ENCODE assay signal across 10 cellular contexts in the genomic region with DNA sequence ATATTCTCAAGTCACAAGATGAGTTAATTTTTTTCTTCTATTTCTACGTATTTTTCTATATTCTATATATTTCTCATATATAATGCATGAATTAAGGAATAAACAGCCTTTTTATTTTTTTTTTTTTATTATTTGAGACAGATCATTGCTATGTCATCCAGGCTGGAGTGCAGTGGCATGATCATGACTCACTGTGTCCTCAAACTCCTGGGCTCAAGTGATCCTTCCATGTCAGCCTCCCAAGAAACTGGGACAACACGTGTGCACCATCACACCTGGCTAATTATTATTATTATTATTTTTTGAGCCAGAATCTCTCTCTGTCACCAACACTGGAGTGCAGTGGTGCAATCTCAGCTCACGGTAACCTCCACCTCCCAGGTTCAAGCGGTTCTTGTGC. TPM values are rescaled to one million over a fixed set of nuclear protein-coding genes. Genes with fewer than 3 reads are reported as not detected.
A peak's percentile ranks its signal among the peaks of the same experiment; 100 is the strongest.
DNase-seq lines count a peak whose midpoint lies in the region; ATAC-seq and TF ChIP-seq lines count a peak whose summit lies in the region.
"Had no signal": no experiment of that assay in that cellular context is flagged by ENCODE, and none has a peak within 500 bp of the region (broad histone marks: within the 10 kb centered on the region; RNA-seq: fewer than 3 reads in every experiment).

No MANE protein-coding gene starts in this region.

- no peak overlapping the region for H3K9ac ChIP-seq in Karpas-422 (ENCODE audit: low read length)

- H3K9me3 Mint-ChIP-seq in MCF 10A (ENCODE audit: unreplicated experiment): no peaks in the 10 kb centered on the region
- peaks cover 0 to 3% of the 10 kb centered on the region in 2 donors for H3K9me3 Mint-ChIP-seq in natural killer cell

- no peak overlapping the region for H2AFZ ChIP-seq in Karpas-422 (ENCODE audit: low read length)

- DNase-seq in Daoy (ENCODE audit: low read depth) (peak; percentile 36), Karpas-422 (no peak), MCF 10A (ENCODE audit: unreplicated experiment) (no peak), natural killer cell (no peak), SIG-M5 treated with dmso at 0.1 percent for 504 hours (lab: John Stamatoyannopoulos, UW; ENCODE audit: unreplicated experiment) (no peak), NCI-H146 treated with DMSO at 0.1 percent for 48 hours (lab: John Stamatoyannopoulos, UW; ENCODE audit: unreplicated experiment) (no peak)
- DNase-seq: hippocampal formation, occipital lobe had no signal

- POLR2A ChIA-PET in MCF 10A (lab: Yijun Ruan, JAX): interaction anchor here (1.2 kb wide), 1 partner anchor 21 kb away, joined by 3 read pairs; no protein-coding TSS in a partner anchor

- H3K9me2 ChIP-seq in Karpas-422 (replicated peaks; ENCODE audit: insufficient read depth, low read length): no peaks in the 10 kb centered on the region

- H3K4me1 Mint-ChIP-seq in MCF 10A (ENCODE audit: insufficient read depth, unreplicated experiment): peaks cover 6% of the 10 kb centered on the region
- H3K4me1 Mint-ChIP-seq in natural killer cell: peaks cover 16 to 19% of the 10 kb centered on the region in 2 donors

- CTCF ChIA-PET in MCF 10A (lab: Yijun Ruan, JAX): interaction anchor here (0.6 kb wide), 1 partner anchor 1729 kb away, joined by 3 read pairs; no protein-coding TSS in a partner anchor

- no TSS peak for BruUV-seq in MCF 10A (replicated peaks; lab: Mats Ljungman, UMichigan)

- ATAC-seq in natural killer cell (no peak), GM18519 (IDR thresholded peaks at IDR 0.05; ENCODE audit: low FRiP score, unreplicated experiment) (no peak), HG02763 (IDR thresholded peaks at IDR 0.05; ENCODE audit: unreplicated experiment) (no peak)

- H3K27ac ChIP-seq in Karpas-422 (ENCODE audit: low read length): no peak overlapping the region

- no peaks in the 10 kb centered on the region for H3K79me2 ChIP-seq in Karpas-422 (ENCODE audit: low read length)

- H3K27ac Mint-ChIP-seq in MCF 10A (ENCODE audit: low read depth, unreplicated experiment): peak overlapping the region; percentile 35
- H3K27ac Mint-ChIP-seq in natural killer cell: no peak overlapping the region

- no peaks in the 10 kb centered on the region for H3K9me3 ChIP-seq in Karpas-422 (ENCODE audit: low read length)

- no peak for TF ChIP-seq CTCF in MCF 10A (IDR thresholded peaks at IDR 0.05; ENCODE audit: unreplicated experiment)
- no peak for TF ChIP-seq CTCF in natural killer cell (IDR thresholded peaks at IDR 0.05)

- H3K4me3 Mint-ChIP-seq in MCF 10A (ENCODE audit: unreplicated experiment) (peak overlapping the region; percentile 88), natural killer cell (peak overlapping the region; percentile 93)

- peaks cover 9% of the 10 kb centered on the region for H3K4me1 ChIP-seq in Karpas-422 (ENCODE audit: low read length)

- peak overlapping the region; percentile 76 for H3K4me3 ChIP-seq in Karpas-422 (ENCODE audit: low read length)

- H3K36me3 Mint-ChIP-seq in MCF 10A (ENCODE audit: insufficient read depth, unreplicated experiment): peaks cover 38% of the 10 kb centered on the region
- no peaks in the 10 kb centered on the region for H3K36me3 Mint-ChIP-seq in natural killer cell

- H3K27me3 ChIP-seq in Karpas-422 (ENCODE audit: low read length): no peaks in the 10 kb centered on the region

- H3K36me3 ChIP-seq in Karpas-422 (ENCODE audit: insufficient read depth, low read length): no peaks in the 10 kb centered on the region

- no peaks in the 10 kb centered on the region for H4K20me1 ChIP-seq in Karpas-422 (ENCODE audit: insufficient read depth, low read depth, low read length)

- no peaks in the 10 kb centered on the region for H3K27me3 Mint-ChIP-seq in MCF 10A (ENCODE audit: insufficient read depth, unreplicated experiment)
- H3K27me3 Mint-ChIP-seq in natural killer cell (ENCODE audit: low read depth in 2 of 2): no peaks in the 10 kb centered on the region

- intact Hi-C loops in MCF 10A (cut with micrococcal nuclease): no loop called here
- intact Hi-C loops in natural killer cell (cut with micrococcal nuclease): loop anchor here (1.0 kb wide), 1 partner anchor 58 kb away; the partner anchor contains the start of gene GTPBP10

- H3K4me2 ChIP-seq in Karpas-422 (ENCODE audit: low read depth, low read length, poor library complexity, severe bottlenecking): peak overlapping the region; percentile 87

RNA-seq across cellular contexts. Expression of gene CLDN12, which starts 1.5 kb away (rescaled TPM):
- total RNA-seq in Daoy (2014; rRNA removed; shearing (Covaris generic)): 22.5 and 23.3 TPM in 2 replicates
- total RNA-seq in Karpas-422 (2014; rRNA removed; shearing (Covaris generic); ENCODE audit: low replicate concordance): 4.8 and 9.1 TPM in 2 replicates
- total RNA-seq in MCF 10A (2022) (22.5 and 39.2 TPM in 2 replicates), natural killer cell (under 1 TPM; 0.68 to 0.86 (median 0.71) TPM)

RNA-seq across cellular contexts. Expression of gene GTPBP10, which starts 58.3 kb away (rescaled TPM):
- 13.7 and 52.5 TPM in 2 replicates for total RNA-seq in Daoy (2014; rRNA removed; shearing (Covaris generic))
- total RNA-seq in Karpas-422 (2014; rRNA removed; shearing (Covaris generic); ENCODE audit: low replicate concordance): 15.7 and 26.8 TPM in 2 replicates
- total RNA-seq in MCF 10A (2022) (41.6 and 51.1 TPM in 2 replicates), natural killer cell (10 to 100 TPM; 15.2 to 19.6 (median 19.2) TPM)
